ENCODE assay signal across 28 cellular contexts in genomic region chr12:106292339-106292738, GRCh38.
"Had no signal": no experiment of that assay in that cellular context is flagged by ENCODE, and none has a peak within 500 bp of the region (broad histone marks: within the 10 kb centered on the region; RNA-seq: fewer than 3 reads in every experiment).

No MANE protein-coding gene starts in this region.

- DNase-seq: naive B cell; naive thymus-derived CD8-positive, alpha-beta T cell; nephron progenitor cell; nucleus accumbens; pancreas; psoas muscle; right cardiac atrium; right lobe of liver; sigmoid colon; small intestine; stimulated activated CD4-positive, alpha-beta T cell treated with anti-CD3 and anti-CD28 coated beads, Interleukin-15, amount 100 ng/mL, for 24 hours; stimulated activated CD4-positive, alpha-beta T cell treated with anti-CD3 and anti-CD28 coated beads, Interleukin-2, amount 100 ng/mL, for 24 hours; stimulated activated CD4-positive, alpha-beta T cell treated with anti-CD3 and anti-CD28 coated beads, Interleukin-2, amount 100 ng/mL, for 48 hours; stimulated activated CD4-positive, alpha-beta T cell treated with anti-CD3 and anti-CD28 coated beads, Interleukin-4, amount 100 ng/mL, for 24 hours; stimulated activated naive CD4-positive, alpha-beta T cell treated with Interleukin-2 at 50 U/mL for 16 hours; stomach; thyroid gland; trophoblast cell; upper lobe of right lung; uterus had no signal

- H3K4me3 ChIP-seq: pancreas, psoas muscle, right lobe of liver, sigmoid colon, stomach, thoracic aorta, thyroid gland, tibial nerve, upper lobe of right lung, uterus had no signal

- H3K36me3 ChIP-seq: neutrophil, pancreas, right lobe of liver, sigmoid colon, stomach, thoracic aorta, thyroid gland, tibial nerve, upper lobe of right lung, uterus had no signal

- H3K27me3 ChIP-seq: pancreas, right lobe of liver, sigmoid colon, stomach, thyroid gland, tibial nerve, upper lobe of right lung, uterus had no signal

- H3K36me3 Mint-ChIP-seq: naive B cell; naive thymus-derived CD8-positive, alpha-beta T cell; natural killer cell treated with Interleukin-12 subunit alpha and Interleukin-12 subunit beta and Interleukin-15 and Interleukin-18, amount 100 ng/mL, for 72 hours; stimulated activated effector memory CD8-positive, alpha-beta T cell treated with anti-CD3 and anti-CD28 coated beads, Interleukin-12 subunit alpha, Interleukin-12 subunit beta, amount 100 ng/mL, for 72 hours had no signal

- H3K27me3 Mint-ChIP-seq: naive thymus-derived CD8-positive, alpha-beta T cell; progenitor cell of endocrine pancreas; stimulated activated naive CD8-positive, alpha-beta T cell treated with anti-CD3 and anti-CD28 coated beads, Interleukin-15, Interleukin-2, amounts not matched to agents 100 ng/mL and 50 ng/mL, for 24 hours had no signal

- H3K9me3 ChIP-seq: neutrophil, pancreas, psoas muscle, right lobe of liver, sigmoid colon, stomach, thoracic aorta, thyroid gland, tibial nerve, upper lobe of right lung, uterus had no signal

- H3K27ac ChIP-seq: neutrophil, pancreas, psoas muscle, right lobe of liver, sigmoid colon, thoracic aorta, thyroid gland, tibial nerve, upper lobe of right lung, uterus had no signal

- H3K9me3 Mint-ChIP-seq: naive B cell; naive thymus-derived CD8-positive, alpha-beta T cell; natural killer cell treated with Interleukin-12 subunit alpha and Interleukin-12 subunit beta and Interleukin-15 and Interleukin-18, amount 100 ng/mL, for 72 hours; nephron progenitor cell; neural crest cell; stimulated activated effector memory CD8-positive, alpha-beta T cell treated with anti-CD3 and anti-CD28 coated beads, Interleukin-12 subunit alpha, Interleukin-12 subunit beta, amount 100 ng/mL, for 72 hours; stimulated activated naive CD8-positive, alpha-beta T cell treated with anti-CD3 and anti-CD28 coated beads, Interleukin-15, Interleukin-2, amounts not matched to agents 100 ng/mL and 50 ng/mL, for 24 hours had no signal

- H3K4me3 Mint-ChIP-seq: naive B cell; naive thymus-derived CD8-positive, alpha-beta T cell; natural killer cell treated with Interleukin-12 subunit alpha and Interleukin-12 subunit beta and Interleukin-15 and Interleukin-18, amount 100 ng/mL, for 72 hours; nephron progenitor cell; neural crest cell; stimulated activated effector memory CD8-positive, alpha-beta T cell treated with anti-CD3 and anti-CD28 coated beads, Interleukin-12 subunit alpha, Interleukin-12 subunit beta, amount 100 ng/mL, for 72 hours; stimulated activated naive CD8-positive, alpha-beta T cell treated with anti-CD3 and anti-CD28 coated beads, Interleukin-15, Interleukin-2, amounts not matched to agents 100 ng/mL and 50 ng/mL, for 24 hours had no signal

- H3K4me1 ChIP-seq: pancreas, right lobe of liver, upper lobe of right lung, uterus had no signal

- H3K4me1 Mint-ChIP-seq: nephron progenitor cell, neural crest cell had no signal

- H3K27ac Mint-ChIP-seq: naive B cell; naive thymus-derived CD8-positive, alpha-beta T cell; natural killer cell treated with Interleukin-12 subunit alpha and Interleukin-12 subunit beta and Interleukin-15 and Interleukin-18, amount 100 ng/mL, for 72 hours; nephron progenitor cell; progenitor cell of endocrine pancreas; stimulated activated effector memory CD8-positive, alpha-beta T cell treated with anti-CD3 and anti-CD28 coated beads, Interleukin-12 subunit alpha, Interleukin-12 subunit beta, amount 100 ng/mL, for 72 hours; stimulated activated naive CD8-positive, alpha-beta T cell treated with anti-CD3 and anti-CD28 coated beads, Interleukin-15, Interleukin-2, amounts not matched to agents 100 ng/mL and 50 ng/mL, for 24 hours had no signal

- ATAC-seq: naive thymus-derived CD8-positive, alpha-beta T cell; natural killer cell treated with Interleukin-12 subunit alpha and Interleukin-12 subunit beta and Interleukin-15 and Interleukin-18, amount 100 ng/mL, for 72 hours; pancreas; psoas muscle; right cardiac atrium; right lobe of liver; stimulated activated effector memory CD8-positive, alpha-beta T cell treated with anti-CD3 and anti-CD28 coated beads, Interleukin-12 subunit alpha, Interleukin-12 subunit beta, amount 100 ng/mL, for 72 hours; upper lobe of right lung had no signal
